In the genomic region with DNA sequence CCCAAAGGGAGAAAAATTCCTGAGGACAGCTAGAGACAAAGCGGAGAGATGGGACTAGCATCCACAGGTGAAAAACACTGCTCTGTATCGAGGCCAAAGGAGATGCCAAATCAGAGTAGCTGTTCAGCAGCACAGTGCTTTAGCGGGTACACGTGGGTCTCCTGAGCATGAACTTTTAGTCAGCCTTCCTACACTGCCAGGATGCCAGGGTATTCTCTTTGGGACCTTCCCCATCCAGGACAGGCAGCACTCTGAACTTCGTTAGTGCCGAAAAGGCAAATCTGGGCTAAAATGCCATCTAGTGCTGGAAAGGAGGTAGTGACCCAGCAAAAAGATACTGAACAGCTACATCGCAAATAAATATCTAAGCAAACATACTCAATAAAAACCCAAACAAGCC, we compare ENCODE assay signal across 7 cellular contexts.
DNase-seq lines count a peak whose midpoint lies in the region; ATAC-seq and TF ChIP-seq lines count a peak whose summit lies in the region.

No MANE protein-coding gene starts in this region.

- H3K27ac ChIP-seq in PC-3 (ENCODE audit: low read length): no peak overlapping the region
- no peak overlapping the region for H3K27ac ChIP-seq in neuronal stem cell (replicated peaks; ENCODE audit: low read length)

- WGBS in neuronal stem cell (ENCODE audit: extremely low coverage in 2 of 2, insufficient read length in 2 of 2, insufficient replicate concordance in 1 of 2), 2 donors: no CpG with 5 or more reads among the region's 7 CpGs

- H3K4me3 ChIP-seq in PC-3 (ENCODE audit: low read length) (no peak overlapping the region), neuronal stem cell (ENCODE audit: low read length in 2 of 2) (no peak overlapping the region)

- no peak overlapping the region for H2BK12ac ChIP-seq in neuronal stem cell (ENCODE audit: low read length)

- H3K36me3 ChIP-seq in PC-3 (ENCODE audit: low read depth, low read length) (no peaks in the 10 kb centered on the region), neuronal stem cell (replicated peaks in 1 of 2; ENCODE audit: control insufficient read depth in 2 of 2, insufficient read depth in 2 of 2, low read length in 2 of 2) (no peaks in the 10 kb centered on the region)

- no peak overlapping the region for H2AK5ac ChIP-seq in neuronal stem cell (ENCODE audit: low read depth, low read length)

- no peaks in the 10 kb centered on the region for H3K9me3 Mint-ChIP-seq in endothelial cell (ENCODE audit: unreplicated experiment)

- H3K4me3 Mint-ChIP-seq in endothelial cell (ENCODE audit: unreplicated experiment): no peak overlapping the region

- H3K27me3 ChIP-seq in PC-3 (ENCODE audit: low read length) (no peaks in the 10 kb centered on the region), neuronal stem cell (ENCODE audit: control insufficient read depth in 3 of 3, insufficient read depth in 3 of 3, low read depth in 1 of 3, low read length in 3 of 3) (no peaks in the 10 kb centered on the region)

- H3K27me3 Mint-ChIP-seq in endothelial cell (ENCODE audit: unreplicated experiment): no peaks in the 10 kb centered on the region

- ATAC-seq in GM19397 (IDR thresholded peaks at IDR 0.05; ENCODE audit: unreplicated experiment) (peak; percentile 75), HG03571 (IDR thresholded peaks at IDR 0.05; ENCODE audit: unreplicated experiment) (peak; percentile 74), PC-3 (peak; percentile 70)

- POLR2A ChIA-PET in PC-3 (lab: Charles Lee; ENCODE audit: unreplicated experiment): no interaction called here

- peak overlapping the region; percentile 43; the same call in 1 of the 2 replicates for H2AFZ ChIP-seq in PC-3 (ENCODE audit: low read length)
- peak overlapping the region; percentile 31 for H2AFZ ChIP-seq in neuronal stem cell (ENCODE audit: low read length)

- H3K23ac ChIP-seq in neuronal stem cell (ENCODE audit: low read depth, low read length, poor library complexity): no peak overlapping the region

- no peak overlapping the region for H2BK15ac ChIP-seq in neuronal stem cell (ENCODE audit: low read length)

- H3K9me3 ChIP-seq in PC-3 (ENCODE audit: low read length): no peaks in the 10 kb centered on the region
- no peaks in the 10 kb centered on the region for H3K9me3 ChIP-seq in neuronal stem cell (replicated peaks in 1 of 2; ENCODE audit: control insufficient read depth in 2 of 2, insufficient read depth in 1 of 2, low read depth in 1 of 2, low read length in 2 of 2)

- H2BK120ac ChIP-seq in neuronal stem cell (ENCODE audit: low read depth, low read length): no peak overlapping the region

- H3K9me2 ChIP-seq in PC-3 (replicated peaks; ENCODE audit: low read length): no peaks in the 10 kb centered on the region

- intact Hi-C loops in PC-3 (cut with micrococcal nuclease): loop anchor here (1.0 to 2.0 kb wide), 3 partner anchors 36 to 88 kb away; no protein-coding TSS in a partner anchor

- H4K8ac ChIP-seq in neuronal stem cell (ENCODE audit: low read depth, low read length): no peak overlapping the region

- no peaks in the 10 kb centered on the region for H3K79me2 ChIP-seq in PC-3 (ENCODE audit: low read length)

- H4K20me1 ChIP-seq in PC-3 (ENCODE audit: low read length): no peaks in the 10 kb centered on the region

- no peaks in the 10 kb centered on the region for H3K36me3 Mint-ChIP-seq in endothelial cell (ENCODE audit: low read depth, unreplicated experiment)

- H3K4ac ChIP-seq in neuronal stem cell (ENCODE audit: low read length): no peak overlapping the region

- no peak overlapping the region for H3K4me2 ChIP-seq in PC-3 (ENCODE audit: low read length)
- H3K4me2 ChIP-seq in neuronal stem cell (ENCODE audit: insufficient read depth, low read length, poor library complexity, severe bottlenecking): no peak overlapping the region

- no peaks in the 10 kb centered on the region for H3K79me1 ChIP-seq in neuronal stem cell (ENCODE audit: low read depth, low read length)

- TF ChIP-seq CTCF in PC-3 (conservative IDR thresholded peaks at IDR 0.05; ENCODE audit: low read depth, low read length) (peak; percentile 62), endothelial cell (IDR thresholded peaks at IDR 0.05; ENCODE audit: unreplicated experiment) (peak; percentile 61)

- no peak overlapping the region for H2BK5ac ChIP-seq in neuronal stem cell (ENCODE audit: low read length)

- CTCF ChIA-PET in PC-3 (lab: Charles Lee): interaction anchor here (0.6 kb wide), 3 partner anchors 19 to 265 kb away, joined by 3 to 5 read pairs (median 4); no protein-coding TSS in a partner anchor

- H3F3A ChIP-seq in PC-3 (ENCODE audit: low read length, unreplicated experiment): no peaks in the 10 kb centered on the region

- no peak overlapping the region for H3K14ac ChIP-seq in neuronal stem cell (ENCODE audit: low read length)

- no peak overlapping the region for H4K91ac ChIP-seq in neuronal stem cell (ENCODE audit: low read depth, low read length, poor library complexity)

- no peak overlapping the region for H3K27ac Mint-ChIP-seq in endothelial cell (ENCODE audit: unreplicated experiment)

- no peak overlapping the region for H3K9ac ChIP-seq in PC-3 (ENCODE audit: low read length)
- no peak overlapping the region for H3K9ac ChIP-seq in neuronal stem cell (ENCODE audit: low read depth, low read length, poor library complexity)

- H3K18ac ChIP-seq in neuronal stem cell (ENCODE audit: low read length): no peak overlapping the region

- no peaks in the 10 kb centered on the region for H3K4me1 ChIP-seq in PC-3 (ENCODE audit: insufficient read depth, low read length)
- H3K4me1 ChIP-seq in neuronal stem cell (ENCODE audit: control insufficient read depth in 2 of 2, insufficient read depth in 1 of 2, low read depth in 1 of 2, low read length in 2 of 2): no peaks in the 10 kb centered on the region

- DNase-seq in EH (ENCODE audit: low read depth): peak; percentile 46
- DNase-seq in PC-3: peak; percentile 64
- DNase-seq in endothelial cell (ENCODE audit: low spot score): peak; percentile 38
- peak; percentile 21 for DNase-seq in neuronal stem cell (ENCODE audit: low spot score)
- DNase-seq in GF-D8 (lab: John Stamatoyannopoulos, UW): no peak

- no peaks in the 10 kb centered on the region for H3K4me1 Mint-ChIP-seq in endothelial cell (ENCODE audit: unreplicated experiment)

- no TSS peak for BruUV-seq in PC-3 (replicated peaks; lab: Mats Ljungman, UMichigan)
